ENCODE assay signal across 1 cellular context in genomic region chr1:45589861-45590260, GRCh38.
TF ChIP-seq lines count a peak whose summit lies in the region.

No MANE protein-coding gene starts in this region.

TF ChIP-seq in GM23338, 12 proteins besides CTCF, POLR2A, EP300 and RAD21:
- no peak for TF ChIP-seq POLR2AphosphoS5 (IDR thresholded peaks at IDR 0.05; ENCODE audit: low read depth)
- TF ChIP-seq, protein P1, sequence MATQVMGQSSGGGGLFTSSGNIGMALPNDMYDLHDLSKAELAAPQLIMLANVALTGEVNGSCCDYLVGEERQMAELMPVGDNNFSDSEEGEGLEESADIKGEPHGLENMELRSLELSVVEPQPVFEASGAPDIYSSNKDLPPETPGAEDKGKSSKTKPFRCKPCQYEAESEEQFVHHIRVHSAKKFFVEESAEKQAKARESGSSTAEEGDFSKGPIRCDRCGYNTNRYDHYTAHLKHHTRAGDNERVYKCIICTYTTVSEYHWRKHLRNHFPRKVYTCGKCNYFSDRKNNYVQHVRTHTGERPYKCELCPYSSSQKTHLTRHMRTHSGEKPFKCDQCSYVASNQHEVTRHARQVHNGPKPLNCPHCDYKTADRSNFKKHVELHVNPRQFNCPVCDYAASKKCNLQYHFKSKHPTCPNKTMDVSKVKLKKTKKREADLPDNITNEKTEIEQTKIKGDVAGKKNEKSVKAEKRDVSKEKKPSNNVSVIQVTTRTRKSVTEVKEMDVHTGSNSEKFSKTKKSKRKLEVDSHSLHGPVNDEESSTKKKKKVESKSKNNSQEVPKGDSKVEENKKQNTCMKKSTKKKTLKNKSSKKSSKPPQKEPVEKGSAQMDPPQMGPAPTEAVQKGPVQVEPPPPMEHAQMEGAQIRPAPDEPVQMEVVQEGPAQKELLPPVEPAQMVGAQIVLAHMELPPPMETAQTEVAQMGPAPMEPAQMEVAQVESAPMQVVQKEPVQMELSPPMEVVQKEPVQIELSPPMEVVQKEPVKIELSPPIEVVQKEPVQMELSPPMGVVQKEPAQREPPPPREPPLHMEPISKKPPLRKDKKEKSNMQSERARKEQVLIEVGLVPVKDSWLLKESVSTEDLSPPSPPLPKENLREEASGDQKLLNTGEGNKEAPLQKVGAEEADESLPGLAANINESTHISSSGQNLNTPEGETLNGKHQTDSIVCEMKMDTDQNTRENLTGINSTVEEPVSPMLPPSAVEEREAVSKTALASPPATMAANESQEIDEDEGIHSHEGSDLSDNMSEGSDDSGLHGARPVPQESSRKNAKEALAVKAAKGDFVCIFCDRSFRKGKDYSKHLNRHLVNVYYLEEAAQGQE (IDR thresholded peaks at IDR 0.05; ENCODE audit: unreplicated experiment), result no peak
TF ChIP-seq in GM23338: peak in this region for 0.
